20 cellular contexts compared by ENCODE assay signal in genomic region chr4:34178476-34178875, GRCh38.
"Had no signal": no experiment of that assay in that cellular context is flagged by ENCODE, and none has a peak within 500 bp of the region (broad histone marks: within the 10 kb centered on the region; RNA-seq: fewer than 3 reads in every experiment).

No MANE protein-coding gene starts in this region.

- H3K4me1 ChIP-seq: left lung, neural progenitor cell, prostate gland, sigmoid colon, tibial nerve, upper lobe of right lung, vagina had no signal

- H3K27ac Mint-ChIP-seq: effector memory CD8-positive, alpha-beta T cell; naive thymus-derived CD4-positive, alpha-beta T cell; nephron; neural progenitor cell; stimulated activated naive B cell treated with anti-CD40 and anti-IgM and Interleukin-4, amounts not matched to agents 10 μg/mL and 1 μg/mL and 100 μg/mL, for 72 hours; stimulated activated naive CD8-positive, alpha-beta T cell treated with anti-CD3 and anti-CD28 coated beads, Interleukin-15, Interleukin-2, amounts not matched to agents 100 ng/mL and 50 ng/mL, for 24 hours had no signal

- H3K9ac ChIP-seq: neural progenitor cell had no signal

- H3K4me3 Mint-ChIP-seq: effector memory CD8-positive, alpha-beta T cell; naive thymus-derived CD4-positive, alpha-beta T cell; nephron; neural progenitor cell; stimulated activated naive B cell treated with anti-CD40 and anti-IgM and Interleukin-4, amounts not matched to agents 10 μg/mL and 1 μg/mL and 100 μg/mL, for 72 hours; stimulated activated naive CD8-positive, alpha-beta T cell treated with anti-CD3 and anti-CD28 coated beads, Interleukin-15, Interleukin-2, amounts not matched to agents 100 ng/mL and 50 ng/mL, for 24 hours had no signal

- H3K9me3 ChIP-seq: left lung, prostate gland, sigmoid colon, thoracic aorta, tibial nerve, upper lobe of right lung, vagina had no signal

- H3K9me3 Mint-ChIP-seq: neural progenitor cell had no signal

- H3K4me2 ChIP-seq: neural progenitor cell had no signal

- H3K27ac ChIP-seq: left lung, neural progenitor cell, prostate gland, sigmoid colon, thoracic aorta, tibial nerve, upper lobe of right lung, vagina had no signal

- ATAC-seq: effector memory CD8-positive, alpha-beta T cell; left cardiac atrium; left lung; naive thymus-derived CD4-positive, alpha-beta T cell; right cardiac atrium; stimulated activated naive B cell treated with anti-CD40 and anti-IgM and Interleukin-4, amounts not matched to agents 10 μg/mL and 1 μg/mL and 100 μg/mL, for 72 hours; upper lobe of right lung had no signal

- H2AFZ ChIP-seq: neural progenitor cell had no signal

- H3K27me3 Mint-ChIP-seq: effector memory CD8-positive, alpha-beta T cell; naive thymus-derived CD4-positive, alpha-beta T cell; stimulated activated naive B cell treated with anti-CD40 and anti-IgM and Interleukin-4, amounts not matched to agents 10 μg/mL and 1 μg/mL and 100 μg/mL, for 72 hours; stimulated activated naive CD8-positive, alpha-beta T cell treated with anti-CD3 and anti-CD28 coated beads, Interleukin-15, Interleukin-2, amounts not matched to agents 100 ng/mL and 50 ng/mL, for 24 hours had no signal

- H3K4me3 ChIP-seq: left lung, neural progenitor cell, prostate gland, sigmoid colon, thoracic aorta, tibial nerve, upper lobe of right lung, vagina had no signal

- H3K36me3 Mint-ChIP-seq: naive thymus-derived CD4-positive, alpha-beta T cell; neural progenitor cell; stimulated activated naive B cell treated with anti-CD40 and anti-IgM and Interleukin-4, amounts not matched to agents 10 μg/mL and 1 μg/mL and 100 μg/mL, for 72 hours had no signal

- DNase-seq: cortex of kidney; effector memory CD8-positive, alpha-beta T cell; head of caudate nucleus; kidney; left cardiac atrium; left lung; mesenchymal stem cell; midbrain; naive thymus-derived CD4-positive, alpha-beta T cell; right cardiac atrium; sigmoid colon; stimulated activated naive B cell treated with anti-CD40 and anti-IgM and Interleukin-4, amounts not matched to agents 10 μg/mL and 1 μg/mL and 100 μg/mL, for 72 hours; upper lobe of right lung had no signal

- H3K4me1 Mint-ChIP-seq: naive thymus-derived CD4-positive, alpha-beta T cell; nephron; neural progenitor cell; stimulated activated naive B cell treated with anti-CD40 and anti-IgM and Interleukin-4, amounts not matched to agents 10 μg/mL and 1 μg/mL and 100 μg/mL, for 72 hours had no signal

- H3K36me3 ChIP-seq: left lung, neural progenitor cell, prostate gland, sigmoid colon, thoracic aorta, tibial nerve, upper lobe of right lung, vagina had no signal

- H3K27me3 ChIP-seq: left lung, neural progenitor cell, sigmoid colon, tibial nerve, upper lobe of right lung, vagina had no signal
